ENCODE assay signal across 29 cellular contexts in the genomic region with DNA sequence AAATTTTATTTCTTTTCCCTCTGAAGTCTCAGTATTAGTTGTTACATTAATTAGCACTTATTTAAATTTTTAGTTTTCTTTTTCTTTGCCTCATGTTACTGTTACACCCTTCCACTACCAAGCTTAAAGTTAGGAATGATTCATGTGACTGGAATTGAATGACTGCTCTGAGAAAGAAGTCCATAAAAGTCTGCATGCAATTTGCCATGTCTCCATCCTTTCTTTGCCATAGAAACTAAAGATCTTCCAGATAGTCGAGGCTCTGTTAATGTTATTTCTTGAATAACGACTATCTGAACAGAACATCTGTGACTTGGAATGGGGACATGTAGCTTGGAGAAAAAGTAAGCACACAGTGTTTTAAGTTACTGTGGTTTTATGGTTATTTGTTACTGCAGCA.
"Had no signal": no experiment of that assay in that cellular context is flagged by ENCODE, and none has a peak within 500 bp of the region (broad histone marks: within the 10 kb centered on the region; RNA-seq: fewer than 3 reads in every experiment).

No MANE protein-coding gene starts in this region.

- H3K9me3 ChIP-seq: adrenal gland, breast epithelium, gastrocnemius medialis, heart left ventricle had no signal

- H3K36me3 ChIP-seq: adrenal gland, breast epithelium, gastrocnemius medialis, heart left ventricle had no signal

- FAIRE-seq: colon, endometrium, endothelial cell of umbilical vein had no signal

- H3K4me3 ChIP-seq: adrenal gland, breast epithelium, gastrocnemius medialis, heart left ventricle had no signal

- DNase-seq: activated CD4-positive, alpha-beta memory T cell treated with anti-CD3 and anti-CD28 coated beads for 36 hours; activated CD4-positive, alpha-beta T cell treated with anti-CD3 and anti-CD28 coated beads for 36 hours; activated CD4-positive, alpha-beta T cell treated with anti-CD3 and anti-CD28 coated beads, Interleukin-2, amount 10 ng/mL, durations not matched to agents 24 days and 14 days; activated CD4-positive, CD25-positive, alpha-beta regulatory T cell; activated CD4-positive, CD25-positive, alpha-beta regulatory T cell treated with anti-CD3 and anti-CD28 coated beads, Interleukin-2, amount 50 U/mL, for 72 hours; activated CD8-positive, alpha-beta memory T cell treated with anti-CD3 and anti-CD28 coated beads, Interleukin-2, amount 10 ng/mL, durations not matched to agents 7 days and 5 days; activated CD8-positive, alpha-beta memory T cell treated with anti-CD3 and anti-CD28 coated beads, Interleukin-2, amount 50 U/mL, for 4 hours; activated CD8-positive, alpha-beta T cell treated with anti-CD3 and anti-CD28 coated beads, Interleukin-2, amount 10 ng/mL, durations not matched to agents 7 days and 5 days; activated effector memory CD4-positive, alpha-beta T cell treated with anti-CD3 and anti-CD28 coated beads, Interleukin-2, amount 50 U/mL, for 16 hours; activated naive CD4-positive, alpha-beta T cell treated with anti-CD3 and anti-CD28 coated beads for 36 hours; activated naive CD8-positive, alpha-beta T cell treated with anti-CD3 and anti-CD28 coated beads for 36 hours; activated naive CD8-positive, alpha-beta T cell treated with anti-CD3 and anti-CD28 coated beads, Interleukin-2, amount 50 U/mL, for 24 hours; activated T-cell treated with anti-CD3 and anti-CD28 coated beads, Interleukin-2, amount 50 U/mL, for 1 hour; activated T-cell treated with anti-CD3 and anti-CD28 coated beads, Interleukin-2, amount 50 U/mL, for 48 hours; adrenal gland; amygdala; aorta; cortex of kidney; effector CD8-positive, alpha-beta T cell; foreskin fibroblast; gastrocnemius medialis; glutamatergic neuron; heart left ventricle; T-helper 1 cell; T-helper 17 cell had no signal

- H3K27me3 ChIP-seq: adrenal gland, breast epithelium, gastrocnemius medialis, heart left ventricle had no signal

- H3K4me1 ChIP-seq: adrenal gland, breast epithelium, gastrocnemius medialis, heart left ventricle had no signal

- H3K27ac ChIP-seq: adrenal gland, breast epithelium, gastrocnemius medialis, heart left ventricle had no signal
